ENCODE assay signal across 13 cellular contexts in genomic region chr7:35909870-35910357, GRCh38.
"Had no signal": no experiment of that assay in that cellular context is flagged by ENCODE, and none has a peak within 500 bp of the region (broad histone marks: within the 10 kb centered on the region; RNA-seq: fewer than 3 reads in every experiment).

No MANE protein-coding gene starts in this region.

- H3K4me3 ChIP-seq: adrenal gland, hepatocyte, pancreas, skin epidermis had no signal

- H3K27me3 Mint-ChIP-seq: stimulated activated naive CD8-positive, alpha-beta T cell treated with anti-CD3 and anti-CD28 coated beads, Interleukin-15, amount 100 ng/mL, for 72 hours; T-cell had no signal

- DNase-seq: activated CD4-positive, alpha-beta T cell treated with anti-CD3 and anti-CD28 coated beads for 4 hours; activated naive CD4-positive, alpha-beta T cell treated with anti-CD3 and anti-CD28 coated beads, Interleukin-2, amount 50 U/mL, for 16 hours; adrenal gland; kidney; pancreas; retina; stimulated activated CD4-positive, alpha-beta T cell treated with anti-CD3 and anti-CD28 coated beads, Interleukin-4, amount 100 ng/mL, for 4 hours; stimulated activated naive CD8-positive, alpha-beta T cell treated with anti-CD3 and anti-CD28 coated beads, Interleukin-15, amount 100 ng/mL, for 72 hours; T-cell; T1000; WERI-Rb-1 had no signal

- H3K4me2 ChIP-seq: hepatocyte had no signal

- H3K27ac ChIP-seq: adrenal gland, hepatocyte, pancreas, skin epidermis, WERI-Rb-1 had no signal

- H3K27me3 ChIP-seq: adrenal gland, hepatocyte, pancreas had no signal

- H3K9me3 ChIP-seq: adrenal gland, pancreas had no signal

- H3K4me3 Mint-ChIP-seq: stimulated activated naive CD8-positive, alpha-beta T cell treated with anti-CD3 and anti-CD28 coated beads, Interleukin-15, amount 100 ng/mL, for 72 hours; T-cell had no signal

- H2AFZ ChIP-seq: hepatocyte had no signal

- ATAC-seq: pancreas; stimulated activated naive CD8-positive, alpha-beta T cell treated with anti-CD3 and anti-CD28 coated beads, Interleukin-15, amount 100 ng/mL, for 72 hours; T-cell had no signal

- H3K4me1 ChIP-seq: adrenal gland, pancreas had no signal

- H3K36me3 ChIP-seq: WERI-Rb-1 had no signal

- H3K9me3 Mint-ChIP-seq: stimulated activated naive CD8-positive, alpha-beta T cell treated with anti-CD3 and anti-CD28 coated beads, Interleukin-15, amount 100 ng/mL, for 72 hours; T-cell had no signal

- H3K79me2 ChIP-seq: hepatocyte had no signal

- H3K27ac Mint-ChIP-seq: stimulated activated naive CD8-positive, alpha-beta T cell treated with anti-CD3 and anti-CD28 coated beads, Interleukin-15, amount 100 ng/mL, for 72 hours; T-cell had no signal
